Comparison of ENCODE assay signal across 19 cellular contexts in the genomic region with DNA sequence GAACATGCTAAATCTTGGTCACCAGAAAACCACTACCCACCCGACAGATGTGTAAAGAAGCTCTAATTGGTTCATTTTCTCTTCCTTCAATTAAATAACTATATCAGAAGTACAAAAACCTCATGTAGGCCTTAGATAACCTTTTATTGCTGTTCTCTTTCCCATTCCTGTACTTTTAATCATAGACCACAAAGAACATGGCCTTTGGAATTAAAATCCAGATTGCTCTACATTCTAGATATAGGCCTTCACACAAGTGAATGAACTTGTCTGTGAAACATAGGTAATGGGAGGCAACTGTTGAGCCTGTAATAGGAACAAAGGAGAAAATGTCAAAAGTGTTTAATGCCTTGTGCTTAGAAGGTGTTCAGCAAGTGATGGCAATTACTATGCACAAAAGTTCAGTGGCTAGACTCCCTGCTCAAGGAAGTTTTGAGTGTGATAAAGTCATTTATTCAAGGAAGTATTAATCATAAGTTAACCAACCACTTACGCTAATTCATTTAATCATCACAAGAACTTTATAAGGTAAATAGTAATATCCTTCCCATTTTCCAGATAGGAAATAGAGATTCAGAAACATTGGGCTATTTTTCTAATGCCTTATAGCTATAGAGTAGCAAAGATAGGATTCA.
DNase-seq lines count a peak whose midpoint lies in the region; ATAC-seq, FAIRE-seq and TF ChIP-seq lines count a peak whose summit lies in the region.
"Had no signal": no experiment of that assay in that cellular context is flagged by ENCODE, and none has a peak within 500 bp of the region (broad histone marks: within the 10 kb centered on the region; RNA-seq: fewer than 3 reads in every experiment).

No MANE protein-coding gene starts in this region.

- no peaks in the 10 kb centered on the region for H3K27me3 ChIP-seq in endothelial cell of umbilical vein (ENCODE audit: control insufficient read depth in 2 of 2, insufficient read depth in 2 of 2, low read length in 2 of 2)
- H3K27me3 ChIP-seq: BE2C had no signal

- H3K4me2 ChIP-seq in endothelial cell of umbilical vein (ENCODE audit: insufficient read depth, low read length): peak overlapping the region; percentile 8

- H3K4me3 ChIP-seq in endothelial cell of umbilical vein (replicated peaks in 1 of 3; ENCODE audit: insufficient read depth in 1 of 3, low read depth in 1 of 3, low read length in 3 of 3): no peak overlapping the region

- FAIRE-seq in G401.6 (lab: Jason Lieb, UNC) (peak; percentile 36), endothelial cell of umbilical vein (lab: Jason Lieb, UNC) (peak; percentile 79)
- FAIRE-seq: H1, HepG2 had no signal

- POLR2A ChIA-PET in endothelial cell of umbilical vein (lab: Charles Lee): no interaction called here

- H4K20me1 ChIP-seq in endothelial cell of umbilical vein (replicated peaks; ENCODE audit: control insufficient read depth, extremely low read depth, insufficient read depth, low read length): no peaks in the 10 kb centered on the region

- H3K9me3 ChIP-seq in endothelial cell of umbilical vein (replicated peaks; ENCODE audit: control insufficient read depth, insufficient read depth, low read length): no peaks in the 10 kb centered on the region
- H3K9me3 ChIP-seq: BE2C had no signal

- peaks cover 4% of the 10 kb centered on the region for H3K9me3 Mint-ChIP-seq in activated T-cell treated with anti-CD3 and anti-CD28 coated beads, Interleukin-2, amount 50 U/mL, for 24 hours
- H3K9me3 Mint-ChIP-seq: CD8-positive, alpha-beta memory T cell; H9; IgD-negative memory B cell had no signal

- intact Hi-C loops in endothelial cell of umbilical vein (cut with micrococcal nuclease): loop anchor here (2.0 kb wide), 1 partner anchor 16 kb away; no protein-coding TSS in a partner anchor

- no TSS peak for BruUV-seq in endothelial cell of umbilical vein (replicated peaks; lab: Mats Ljungman, UMichigan)

- TF ChIP-seq CTCF in endothelial cell of umbilical vein (IDR thresholded peaks at IDR 0.05; ENCODE audit: extremely low read depth in 1 of 2, insufficient read depth in 1 of 2, low read depth in 1 of 2, low read length in 2 of 2): no peak

- H3K27me3 Mint-ChIP-seq in activated T-cell treated with anti-CD3 and anti-CD28 coated beads, Interleukin-2, amount 50 U/mL, for 24 hours: no peaks in the 10 kb centered on the region
- H3K27me3 Mint-ChIP-seq: CD4-positive, CD25-positive, alpha-beta regulatory T cell; CD8-positive, alpha-beta memory T cell; IgD-negative memory B cell had no signal

- H3K79me2 ChIP-seq in endothelial cell of umbilical vein (ENCODE audit: control insufficient read depth, insufficient read depth, low read length): no peaks in the 10 kb centered on the region

- H3K27ac Mint-ChIP-seq in activated T-cell treated with anti-CD3 and anti-CD28 coated beads, Interleukin-2, amount 50 U/mL, for 24 hours: no peak overlapping the region
- H3K27ac Mint-ChIP-seq: H9, IgD-negative memory B cell had no signal

- no peaks in the 10 kb centered on the region for H3K36me3 ChIP-seq in endothelial cell of umbilical vein (ENCODE audit: control insufficient read depth in 2 of 2, extremely low read depth in 1 of 2, insufficient read depth in 2 of 2, low read length in 2 of 2)
- H3K36me3 ChIP-seq: BE2C had no signal

- no peak for TF ChIP-seq POLR2A in endothelial cell of umbilical vein (IDR thresholded peaks at IDR 0.05; ENCODE audit: low read depth, low read length)

- no peak overlapping the region for H3K9ac ChIP-seq in endothelial cell of umbilical vein (replicated peaks; ENCODE audit: extremely low read depth, insufficient read depth, low read length)

- H3K9me1 ChIP-seq in endothelial cell of umbilical vein (replicated peaks; ENCODE audit: control insufficient read depth, extremely low read depth, insufficient read depth, low read length): no peaks in the 10 kb centered on the region

- H3K4me1 ChIP-seq in endothelial cell of umbilical vein (ENCODE audit: control insufficient read depth, extremely low read depth, insufficient read depth, low read length): peaks cover 18% of the 10 kb centered on the region

- no peak overlapping the region for H2AFZ ChIP-seq in endothelial cell of umbilical vein (ENCODE audit: low read depth, low read length)

- no peak overlapping the region for H3K4me3 Mint-ChIP-seq in activated T-cell treated with anti-CD3 and anti-CD28 coated beads, Interleukin-2, amount 50 U/mL, for 24 hours
- H3K4me3 Mint-ChIP-seq: CD4-positive, CD25-positive, alpha-beta regulatory T cell; CD8-positive, alpha-beta memory T cell; H9; IgD-negative memory B cell had no signal

- peaks cover 49% of the 10 kb centered on the region for H3K4me1 Mint-ChIP-seq in activated T-cell treated with anti-CD3 and anti-CD28 coated beads, Interleukin-2, amount 50 U/mL, for 24 hours (ENCODE audit: low read depth)
- H3K4me1 Mint-ChIP-seq: IgD-negative memory B cell had no signal

- H3K27ac ChIP-seq in endothelial cell of umbilical vein (ENCODE audit: insufficient read depth, low read depth, low read length): no peak overlapping the region

- DNase-seq in OCI-M1 (lab: John Stamatoyannopoulos, UW): peak; percentile 27
- peak; percentile 55 for DNase-seq in endothelial cell of umbilical vein (ENCODE audit: low read depth, low spot score)
- peak; percentile 47 for DNase-seq in renal cortical epithelial cell (ENCODE audit: low read depth)
- DNase-seq in OCI-M2 (lab: John Stamatoyannopoulos, UW; ENCODE audit: unreplicated experiment): no peak
- DNase-seq in EL: no peak
- DNase-seq in activated T-cell treated with anti-CD3 and anti-CD28 coated beads, Interleukin-2, amount 50 U/mL, for 24 hours: no peak
- DNase-seq: ACHN; C1 segment of cervical spinal cord; CD4-positive, CD25-positive, alpha-beta regulatory T cell; CD8-positive, alpha-beta memory T cell; COR-L47; GF-D8; H9 had no signal

- CTCF ChIA-PET in endothelial cell of umbilical vein (lab: Charles Lee): interaction anchor here (0.8 to 2.4 kb wide), 7 partner anchors 9 to 430 kb away, joined by 3 to 8 read pairs (median 3); no protein-coding TSS in a partner anchor

- no peak for ATAC-seq in GM21528 (IDR thresholded peaks at IDR 0.05; ENCODE audit: low FRiP score, unreplicated experiment)
- ATAC-seq: HepG2 had no signal

- peaks cover 5% of the 10 kb centered on the region for H3K36me3 Mint-ChIP-seq in activated T-cell treated with anti-CD3 and anti-CD28 coated beads, Interleukin-2, amount 50 U/mL, for 24 hours (ENCODE audit: low read depth)
- H3K36me3 Mint-ChIP-seq: CD8-positive, alpha-beta memory T cell had no signal

- dilution Hi-C loops in endothelial cell of umbilical vein (cut with MboI; ENCODE audit: extremely low pct_ligation_motif_present, low sequenced_read_pairs): no loop called here

TF ChIP-seq in endothelial cell of umbilical vein, 7 proteins besides CTCF, POLR2A, EP300 and RAD21:
- TF ChIP-seq EZH2 (IDR thresholded peaks at IDR 0.05; ENCODE audit: borderline replicate concordance, low read depth, low read length, severe bottlenecking) (no peak), FOS (IDR thresholded peaks at IDR 0.05; ENCODE audit: borderline replicate concordance, insufficient read depth, low read length) (peak; percentile 58), GATA2 (IDR thresholded peaks at IDR 0.05; ENCODE audit: insufficient read depth, insufficient read length, low read depth, low read length) (peak; percentile 81), JUN (IDR thresholded peaks at IDR 0.05; ENCODE audit: borderline replicate concordance, insufficient read depth, insufficient read length, low read depth) (no peak), MYC (IDR thresholded peaks at IDR 0.05; ENCODE audit: low read depth, low read length) (no peak), POLR2AphosphoS5 (IDR thresholded peaks at IDR 0.05; ENCODE audit: insufficient read depth, low read depth, low read length) (peak; percentile 23)
- TF ChIP-seq, protein P1, sequence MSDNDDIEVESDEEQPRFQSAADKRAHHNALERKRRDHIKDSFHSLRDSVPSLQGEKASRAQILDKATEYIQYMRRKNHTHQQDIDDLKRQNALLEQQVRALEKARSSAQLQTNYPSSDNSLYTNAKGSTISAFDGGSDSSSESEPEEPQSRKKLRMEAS (IDR thresholded peaks at IDR 0.05; ENCODE audit: insufficient read depth, insufficient read length): no peak

Comparison
In these comparisons a context has a peak if more than half of its experiments do, and no peak if none do; other contexts are left out.
1. DNase-seq: peak in OCI-M1 (single experiment), endothelial cell of umbilical vein (single experiment) and renal cortical epithelial cell (single experiment); none in OCI-M2 (single experiment), EL (single experiment) and activated T-cell treated with anti-CD3 and anti-CD28 coated beads, Interleukin-2, amount 50 U/mL, for 24 hours (single experiment).